In the genomic region with DNA sequence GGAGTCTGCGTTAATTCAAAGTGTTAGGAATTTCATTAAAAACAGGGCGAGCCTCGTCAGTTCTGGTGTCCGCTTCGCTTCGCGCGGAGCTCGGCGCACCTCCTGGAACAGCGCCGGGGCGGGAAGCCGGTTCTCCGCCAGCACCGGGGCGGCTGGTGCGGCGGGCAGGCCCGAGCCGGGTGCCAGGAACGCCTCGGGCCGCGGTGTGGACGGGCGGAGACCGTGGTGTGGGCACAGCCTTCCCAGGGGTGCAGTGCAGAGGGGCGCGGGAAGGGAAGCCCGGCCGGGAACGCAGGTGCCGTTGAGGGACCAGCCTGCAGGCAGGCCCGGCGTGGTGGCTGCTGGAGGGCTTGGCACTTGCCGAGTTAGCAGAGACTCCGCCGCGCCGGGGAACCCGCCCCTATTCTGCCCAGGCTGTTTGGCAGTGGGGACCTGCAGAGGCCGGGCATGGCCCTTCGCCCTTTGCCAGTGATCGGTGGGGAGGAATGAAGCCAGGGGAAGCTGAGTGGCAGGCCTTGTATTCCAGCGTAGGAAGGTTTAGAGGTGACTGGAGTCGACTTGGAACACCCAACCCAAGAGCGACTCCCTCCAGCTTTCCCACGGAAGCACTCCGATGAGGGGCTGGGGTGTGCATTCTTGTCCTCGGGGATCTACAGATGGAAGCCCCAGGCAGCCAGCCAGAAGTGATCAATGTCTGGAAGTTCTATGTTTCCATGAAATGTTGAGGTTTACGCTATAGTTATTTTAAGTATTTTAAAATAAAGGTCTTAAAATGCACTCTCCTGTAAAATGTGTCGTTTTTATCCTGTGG, we compare ENCODE assay signal across 8 cellular contexts. TPM values are rescaled to one million over a fixed set of nuclear protein-coding genes. Genes with fewer than 3 reads are reported as not detected.
DNase-seq lines count a peak whose midpoint lies in the region; ATAC-seq and TF ChIP-seq lines count a peak whose summit lies in the region.

No MANE protein-coding gene starts in this region.

- intact Hi-C loops in body of pancreas (cut with DNase I), result no loop called here
- intact Hi-C loops in spleen (cut with DNase I; ENCODE audit: low total_unique reads), result no loop called here

- 7 to 13% methylated on average over 32 to 53 of the region's 53 CpGs for WGBS in body of pancreas, 2 donors
- WGBS in spleen, 5 donors, result 9 to 28% (median 11%) methylated on average over 23 to 53 of the region's 53 CpGs

- H3K4me1 ChIP-seq in body of pancreas (peaks cover 42% of the 10 kb centered on the region), spleen (peaks cover 18 to 43% (median 37%) of the 10 kb centered on the region in 6 donors)

- ATAC-seq in GM21737 (IDR thresholded peaks at IDR 0.05; ENCODE audit: unreplicated experiment) (peak; percentile 0), body of pancreas (peak; percentile 2), GM21515 (IDR thresholded peaks at IDR 0.05; ENCODE audit: unreplicated experiment) (no peak)

- TF ChIP-seq POLR2A in body of pancreas (IDR thresholded peaks at IDR 0.05), result peak in 1 of 3 donors; percentile 33
- no peak for TF ChIP-seq POLR2A in spleen (IDR thresholded peaks at IDR 0.05)

- no peaks in the 10 kb centered on the region for H3K27me3 ChIP-seq in body of pancreas
- H3K27me3 ChIP-seq in spleen (replicated peaks in 1 of 7), result peaks cover 0 to 4% (median 0%) of the 10 kb centered on the region in 7 donors

- H3K9me3 ChIP-seq in body of pancreas, result no peaks in the 10 kb centered on the region
- no peaks in the 10 kb centered on the region for H3K9me3 ChIP-seq in spleen

- peak overlapping the region; percentile 94 to 100 (median 98) for H3K27ac ChIP-seq in body of pancreas
- peak overlapping the region; percentile 58 to 100 (median 99) for H3K27ac ChIP-seq in spleen

- DNase-seq in ACHN (peak; percentile 69), SW480 (ENCODE audit: low spot score) (peak; percentile 42), body of pancreas (peak; percentile 58 to 71 (median 70)), iPS-NIHi11 (ENCODE audit: low spot score) (peak; percentile 34), spleen (peak; percentile 94), NAMALWA (ENCODE audit: low spot score) (no peak)

- peak overlapping the region; percentile 6 to 42 for H3K4me3 ChIP-seq in body of pancreas
- H3K4me3 ChIP-seq in spleen, result peak overlapping the region; percentile 44 to 91 (median 58)

- TF ChIP-seq CTCF in body of pancreas (IDR thresholded peaks at IDR 0.05) (no peak), spleen (IDR thresholded peaks at IDR 0.05 in 8 of 11, conservative IDR thresholded peaks at IDR 0.05 in 3 of 11) (no peak)

- in situ Hi-C loops in ACHN (cut with HindIII; ENCODE audit: low pct_ligation_motif_present, low pct_unique_long_range_greater_than_20kb, low sequenced_read_pairs), result no loop called here

- H3K36me3 ChIP-seq in body of pancreas (replicated peaks in 1 of 2; ENCODE audit: insufficient read depth in 1 of 2, low read depth in 2 of 2) (no peaks in the 10 kb centered on the region), spleen (no peaks in the 10 kb centered on the region)

RNA-seq across cellular contexts. Expression of a gene that starts 0.9 kb away (rescaled TPM):
- total RNA-seq in body of pancreas (10 to 100 TPM; 44.9 to 91.0 TPM), spleen (10 to 100 TPM; 63.6 to 89.9 (median 76.3) TPM)
- 10 to 100 TPM; 42.3 to 75.1 (median 69.8) TPM for polyA plus RNA-seq in spleen
